8 cellular contexts compared by ENCODE assay signal in genomic region chr14:74713395-74713735, GRCh38. TPM values are rescaled to one million over a fixed set of nuclear protein-coding genes. Genes with fewer than 3 reads are reported as not detected.
DNase-seq lines count a peak whose midpoint lies in the region; ATAC-seq and TF ChIP-seq lines count a peak whose summit lies in the region.

No MANE protein-coding gene starts in this region.

- H3K4me1 Mint-ChIP-seq in chondrocyte (ENCODE audit: low read depth), result peaks cover 44% of the 10 kb centered on the region

- H3K9me3 Mint-ChIP-seq in chondrocyte (ENCODE audit: low read depth), result no peaks in the 10 kb centered on the region

- CTCF ChIA-PET in A673 (lab: Charles Lee), result interaction anchor here (0.6 kb wide), 1 partner anchor 601 kb away, joined by 3 read pairs; no protein-coding TSS in a partner anchor

- H3K27ac ChIP-seq in A673 (ENCODE audit: low read depth, low read length, poor library complexity, severe bottlenecking) (peak overlapping the region; percentile 42), HUES6 (ENCODE audit: low read depth, low read length) (no peak overlapping the region)

- intact Hi-C loops in A673 (cut with micrococcal nuclease; ENCODE audit: unreplicated experiment) (no loop called here), mucosa of descending colon (cut with DNase I, micrococcal nuclease) (no loop called here)

- POLR2A ChIA-PET in A673 (lab: Charles Lee; ENCODE audit: low non-redundant PET), result no interaction called here

- DNase-seq in A673 (ENCODE audit: low spot score) (no peak), chondrocyte (ENCODE audit: low spot score) (no peak), mucosa of descending colon (no peak), NCI-H2196 (lab: John Stamatoyannopoulos, UW; ENCODE audit: unreplicated experiment) (no peak), dermis blood vessel endothelial cell (no peak), COLO668 (lab: John Stamatoyannopoulos, UW; ENCODE audit: unreplicated experiment) (no peak), NCI-H2196 treated with DMSO at 0.1 percent for 48 hours (lab: John Stamatoyannopoulos, UW; ENCODE audit: unreplicated experiment) (no peak)

- peaks cover 12% of the 10 kb centered on the region for H3K4me1 ChIP-seq in A673 (ENCODE audit: insufficient read depth, low read length, poor library complexity, severe bottlenecking)
- H3K4me1 ChIP-seq in HUES6 (ENCODE audit: control insufficient read depth, insufficient read depth, low read length), result 0 out of 2 replicates have a peak, but pooled peaks cover 3% of the 10 kb centered on the region
- no peaks in the 10 kb centered on the region for H3K4me1 ChIP-seq in mucosa of descending colon (ENCODE audit: low read depth)

- H3K4me3 Mint-ChIP-seq in chondrocyte (ENCODE audit: unreplicated experiment), result peak overlapping the region; percentile 98

- H3K9me3 ChIP-seq in A673 (ENCODE audit: low read depth, low read length, poor library complexity, severe bottlenecking), result no peaks in the 10 kb centered on the region
- no peaks in the 10 kb centered on the region for H3K9me3 ChIP-seq in HUES6 (ENCODE audit: control insufficient read depth, insufficient read depth, low read depth, low read length)
- no peaks in the 10 kb centered on the region for H3K9me3 ChIP-seq in mucosa of descending colon

- no TSS peak for BruUV-seq in A673 (replicated peaks; lab: Mats Ljungman, UMichigan)

- H3K36me3 ChIP-seq in A673 (ENCODE audit: insufficient read depth, low read length, poor library complexity, severe bottlenecking) (peaks cover 24% of the 10 kb centered on the region), HUES6 (ENCODE audit: control insufficient read depth, insufficient read depth, low read length) (peaks cover 33% of the 10 kb centered on the region), mucosa of descending colon (ENCODE audit: low read depth) (no peaks in the 10 kb centered on the region)

- H3K27me3 ChIP-seq in A673 (replicated peaks; ENCODE audit: insufficient read depth, low read depth, low read length, poor library complexity) (no peaks in the 10 kb centered on the region), HUES6 (ENCODE audit: control insufficient read depth, insufficient read depth, low read length) (no peaks in the 10 kb centered on the region)

- H3K27me3 Mint-ChIP-seq in chondrocyte (ENCODE audit: low read depth), result no peaks in the 10 kb centered on the region

- peak overlapping the region; percentile 78 for H3K9ac ChIP-seq in HUES6 (ENCODE audit: low read length)

- TF ChIP-seq CTCF in A673 (conservative IDR thresholded peaks at IDR 0.05; ENCODE audit: low read depth, low read length) (no peak), chondrocyte (IDR thresholded peaks at IDR 0.05) (no peak), mucosa of descending colon (IDR thresholded peaks at IDR 0.05) (no peak)

- H3K4me3 ChIP-seq in A673 (ENCODE audit: low read depth, low read length, poor library complexity, severe bottlenecking), result peak overlapping the region; percentile 65
- peak overlapping the region; percentile 89 for H3K4me3 ChIP-seq in HUES6 (ENCODE audit: low read depth, low read length)
- H3K4me3 ChIP-seq in mucosa of descending colon, result peak overlapping the region; percentile 69

- peak; percentile 19 for ATAC-seq in mucosa of descending colon

- peak overlapping the region; percentile 98 for H3K27ac Mint-ChIP-seq in chondrocyte (ENCODE audit: unreplicated experiment)

- peaks cover 7% of the 10 kb centered on the region for H3K36me3 Mint-ChIP-seq in chondrocyte (ENCODE audit: low read depth)

RNA-seq across cellular contexts. Expression of gene FCF1, which starts 0.4 kb away (rescaled TPM):
- total RNA-seq in A673 (2021) (73.1 and 74.2 TPM in 2 replicates), chondrocyte (51.7 to 67.7 TPM (median 52.9 TPM) in 3 replicates), mucosa of descending colon (10 to 100 TPM; 31.7 to 46.5 (median 43.0) TPM), dermis blood vessel endothelial cell (29.6 and 52.5 TPM in 2 replicates)

RNA-seq across cellular contexts. Expression of gene AREL1, which starts 0.5 kb away (rescaled TPM):
- total RNA-seq in A673 (2021), result 48.7 and 52.1 TPM in 2 replicates
- 34.7 to 50.2 TPM (median 35.9 TPM) in 3 replicates for total RNA-seq in chondrocyte
- 10 to 100 TPM; 39.9 to 60.1 (median 42.2) TPM for total RNA-seq in mucosa of descending colon
- total RNA-seq in dermis blood vessel endothelial cell, result 27.6 and 33.9 TPM in 2 replicates

RNA-seq across cellular contexts. Expression of gene YLPM1, which starts 49.8 kb away (rescaled TPM):
- total RNA-seq in A673 (2021) (91.2 and 94.3 TPM in 2 replicates), chondrocyte (51.3 to 85.0 TPM (median 51.8 TPM) in 3 replicates), mucosa of descending colon (10 to 100 TPM; 42.1 to 59.7 (median 48.9) TPM), dermis blood vessel endothelial cell (32.3 and 45.9 TPM in 2 replicates)
